ENCODE assay signal across 1 cellular context in the genomic region with DNA sequence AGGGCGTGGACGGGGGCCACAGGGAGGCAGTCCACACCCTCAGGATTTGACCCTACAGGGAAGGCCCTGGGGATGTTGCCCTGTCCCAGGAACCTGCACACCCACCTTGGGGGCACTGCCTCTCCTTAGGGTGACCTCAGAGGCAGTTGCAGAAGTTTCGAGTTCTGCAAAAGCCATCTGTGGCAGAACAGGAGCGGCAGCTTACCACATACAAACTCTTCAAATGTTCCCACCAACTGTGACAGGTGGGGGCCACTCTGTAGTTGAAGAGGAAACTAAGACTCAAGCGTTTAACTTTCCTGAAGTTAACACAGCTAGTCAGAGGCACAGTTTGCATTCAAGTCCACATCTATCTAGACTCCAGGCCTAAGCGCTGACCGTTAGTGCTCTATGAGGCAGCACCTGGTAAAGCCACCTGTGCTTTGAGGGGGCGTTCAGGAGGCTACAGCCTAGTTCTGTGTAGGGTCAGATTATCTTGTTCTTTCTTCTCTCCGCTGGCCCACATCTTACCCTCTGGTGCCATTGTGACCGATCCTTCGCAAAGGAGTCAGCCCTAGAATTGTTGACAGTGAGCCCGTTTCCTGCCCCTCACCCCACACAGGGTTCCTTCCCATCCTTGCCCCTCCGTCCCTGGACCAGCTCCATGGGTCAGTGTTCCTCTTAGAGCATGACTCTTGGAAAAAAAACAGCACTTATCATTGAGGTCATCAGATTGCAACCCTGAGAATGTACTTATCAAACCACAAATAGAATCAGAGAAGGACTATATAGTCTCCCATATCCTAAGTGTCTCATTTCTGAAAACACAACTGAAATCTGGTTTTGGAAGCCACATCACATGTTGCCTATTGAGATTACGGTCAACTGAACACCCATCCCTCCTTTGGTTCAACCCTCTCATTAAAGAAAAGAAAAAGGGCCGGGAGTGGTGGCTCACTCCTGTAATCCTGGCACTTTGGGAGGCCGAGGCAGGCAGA.
TF ChIP-seq lines count a peak whose summit lies in the region.

No MANE protein-coding gene starts in this region.

TF ChIP-seq in IMR-90, 13 proteins besides CTCF, POLR2A, EP300 and RAD21 (continued from another document):
- TF ChIP-seq, protein P1, sequence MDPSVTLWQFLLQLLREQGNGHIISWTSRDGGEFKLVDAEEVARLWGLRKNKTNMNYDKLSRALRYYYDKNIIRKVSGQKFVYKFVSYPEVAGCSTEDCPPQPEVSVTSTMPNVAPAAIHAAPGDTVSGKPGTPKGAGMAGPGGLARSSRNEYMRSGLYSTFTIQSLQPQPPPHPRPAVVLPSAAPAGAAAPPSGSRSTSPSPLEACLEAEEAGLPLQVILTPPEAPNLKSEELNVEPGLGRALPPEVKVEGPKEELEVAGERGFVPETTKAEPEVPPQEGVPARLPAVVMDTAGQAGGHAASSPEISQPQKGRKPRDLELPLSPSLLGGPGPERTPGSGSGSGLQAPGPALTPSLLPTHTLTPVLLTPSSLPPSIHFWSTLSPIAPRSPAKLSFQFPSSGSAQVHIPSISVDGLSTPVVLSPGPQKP (IDR thresholded peaks at IDR 0.05; ENCODE audit: borderline replicate concordance, low read depth, low read length) = no peak
- TF ChIP-seq CEBPB (IDR thresholded peaks at IDR 0.05; ENCODE audit: low read depth, low read length) = no peak
- TF ChIP-seq FOS (IDR thresholded peaks at IDR 0.05; ENCODE audit: low read depth, low read length) = no peak
- no peak for TF ChIP-seq SMC3 (IDR thresholded peaks at IDR 0.05; ENCODE audit: low read depth, low read length)
- TF ChIP-seq MAFK (IDR thresholded peaks at IDR 0.05; ENCODE audit: low read depth, low read length) = no peak
- no peak for TF ChIP-seq NFE2L2 (IDR thresholded peaks at IDR 0.05; ENCODE audit: low read depth, low read length)
- no peak for TF ChIP-seq CHD1 (IDR thresholded peaks at IDR 0.05; ENCODE audit: low read depth, low read length)
- TF ChIP-seq BHLHE40 (IDR thresholded peaks at IDR 0.05; ENCODE audit: low read depth, low read length) = no peak
- TF ChIP-seq, protein P2, sequence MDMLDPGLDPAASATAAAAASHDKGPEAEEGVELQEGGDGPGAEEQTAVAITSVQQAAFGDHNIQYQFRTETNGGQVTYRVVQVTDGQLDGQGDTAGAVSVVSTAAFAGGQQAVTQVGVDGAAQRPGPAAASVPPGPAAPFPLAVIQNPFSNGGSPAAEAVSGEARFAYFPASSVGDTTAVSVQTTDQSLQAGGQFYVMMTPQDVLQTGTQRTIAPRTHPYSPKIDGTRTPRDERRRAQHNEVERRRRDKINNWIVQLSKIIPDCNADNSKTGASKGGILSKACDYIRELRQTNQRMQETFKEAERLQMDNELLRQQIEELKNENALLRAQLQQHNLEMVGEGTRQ (IDR thresholded peaks at IDR 0.05; ENCODE audit: low read depth, low read length) = no peak
- no peak for TF ChIP-seq RFX5 (IDR thresholded peaks at IDR 0.05; ENCODE audit: low read depth, low read length)
